Comparison of ENCODE assay signal across 9 cellular contexts in the genomic region with DNA sequence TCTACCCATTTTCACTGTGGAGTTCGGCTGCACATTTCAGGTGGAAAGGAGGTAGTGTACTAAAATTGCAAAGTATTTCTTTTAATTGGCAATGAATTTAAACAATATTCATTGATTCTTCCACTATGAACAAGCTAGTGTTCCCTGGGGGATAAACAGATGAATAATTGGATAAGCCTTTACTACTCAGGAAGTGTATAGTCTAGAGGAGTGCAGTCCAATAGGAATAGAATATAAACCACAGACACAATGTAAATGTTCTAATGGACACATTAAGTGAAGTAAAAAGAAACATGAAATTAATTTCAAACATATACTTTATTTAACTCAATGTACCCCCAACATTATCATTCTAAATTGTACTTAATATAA. TPM values are rescaled to one million over a fixed set of nuclear protein-coding genes. Genes with fewer than 3 reads are reported as not detected.
DNase-seq lines count a peak whose midpoint lies in the region; ATAC-seq, FAIRE-seq and TF ChIP-seq lines count a peak whose summit lies in the region.
"Had no signal": no experiment of that assay in that cellular context is flagged by ENCODE, and none has a peak within 500 bp of the region (broad histone marks: within the 10 kb centered on the region; RNA-seq: fewer than 3 reads in every experiment).

No MANE protein-coding gene starts in this region.

- no peaks in the 10 kb centered on the region for H3K36me3 ChIP-seq in PC-3 (ENCODE audit: low read depth, low read length)
- no peaks in the 10 kb centered on the region for H3K36me3 ChIP-seq in bronchial epithelial cell (ENCODE audit: control insufficient read depth, insufficient read depth, low read length)

- H3K4me2 ChIP-seq in PC-3 (ENCODE audit: low read length): no peak overlapping the region

- H3K9me3 ChIP-seq in PC-3 (ENCODE audit: low read length): no peaks in the 10 kb centered on the region

- H3K4me1 ChIP-seq in PC-3 (ENCODE audit: insufficient read depth, low read length): peaks cover 12% of the 10 kb centered on the region

- no peaks in the 10 kb centered on the region for H3K79me2 ChIP-seq in PC-3 (ENCODE audit: low read length)

- no peak overlapping the region for H3K9ac ChIP-seq in PC-3 (ENCODE audit: low read length)

- intact Hi-C loops in PC-3 (cut with micrococcal nuclease): no loop called here

- H3K27me3 ChIP-seq in PC-3 (ENCODE audit: low read length) (no peaks in the 10 kb centered on the region), bronchial epithelial cell (ENCODE audit: control insufficient read depth, insufficient read depth, low read length) (no peaks in the 10 kb centered on the region)

- BruUV-seq in PC-3 (replicated peaks; lab: Mats Ljungman, UMichigan): no TSS peak

- H2AFZ ChIP-seq in PC-3 (ENCODE audit: low read length): no peak overlapping the region

- no peak for FAIRE-seq in bronchial epithelial cell (lab: Jason Lieb, UNC)

- H3K4me3 ChIP-seq in PC-3 (ENCODE audit: low read length): no peak overlapping the region
- H3K4me3 ChIP-seq in bronchial epithelial cell (ENCODE audit: low read depth, low read length): no peak overlapping the region
- no peak overlapping the region for H3K4me3 ChIP-seq in skin epidermis

- POLR2A ChIA-PET in PC-3 (lab: Charles Lee; ENCODE audit: unreplicated experiment): interaction anchor here (0.6 kb wide), 1 partner anchor 474 kb away, joined by 6 read pairs; no protein-coding TSS in a partner anchor

- H3K27ac ChIP-seq in PC-3 (ENCODE audit: low read length): peak overlapping the region; percentile 66
- peak overlapping the region in 17 of 21 experiments; percentile 15 to 86 (median 69) for H3K27ac ChIP-seq in skin epidermis

- no peaks in the 10 kb centered on the region for H3F3A ChIP-seq in PC-3 (ENCODE audit: low read length, unreplicated experiment)

- no peak for ATAC-seq in PC-3
- ATAC-seq: WTC11 had no signal

- no peaks in the 10 kb centered on the region for H3K9me2 ChIP-seq in PC-3 (replicated peaks; ENCODE audit: low read length)

- TF ChIP-seq CTCF in PC-3 (conservative IDR thresholded peaks at IDR 0.05; ENCODE audit: low read depth, low read length): no peak
- TF ChIP-seq CTCF in bronchial epithelial cell (IDR thresholded peaks at IDR 0.05; ENCODE audit: insufficient read depth, low read length, severe bottlenecking): no peak

- DNase-seq in COLO829 (ENCODE audit: low spot score) (peak; percentile 62), PC-3 (no peak), bronchial epithelial cell (ENCODE audit: low read depth) (peak; percentile 57), germinal center (ENCODE audit: low spot score) (no peak), UCSD-AML1 (lab: John Stamatoyannopoulos, UW; ENCODE audit: unreplicated experiment) (no peak), NK-92 (lab: John Stamatoyannopoulos, UW; ENCODE audit: unreplicated experiment) (no peak)
- DNase-seq: naive B cell had no signal

- no peaks in the 10 kb centered on the region for H4K20me1 ChIP-seq in PC-3 (ENCODE audit: low read length)

- CTCF ChIA-PET in PC-3 (lab: Charles Lee): no interaction called here

RNA-seq across cellular contexts. Expression of a gene that starts 28.7 kb away (rescaled TPM):
- 91.6 and 95.2 TPM in 2 replicates for total RNA-seq in PC-3 (2014; rRNA removed)
- total RNA-seq in bronchial epithelial cell: 13.4 and 73.4 TPM in 2 replicates

Comparison
In these comparisons a context has a peak if more than half of its experiments do, and no peak if none do; other contexts are left out.
1. DNase-seq: peak in COLO829 (single experiment) and bronchial epithelial cell (single experiment); none in PC-3 (single experiment), germinal center (single experiment), UCSD-AML1 (single experiment) and NK-92 (single experiment).